ENCODE assay signal across 14 cellular contexts in the genomic region with DNA sequence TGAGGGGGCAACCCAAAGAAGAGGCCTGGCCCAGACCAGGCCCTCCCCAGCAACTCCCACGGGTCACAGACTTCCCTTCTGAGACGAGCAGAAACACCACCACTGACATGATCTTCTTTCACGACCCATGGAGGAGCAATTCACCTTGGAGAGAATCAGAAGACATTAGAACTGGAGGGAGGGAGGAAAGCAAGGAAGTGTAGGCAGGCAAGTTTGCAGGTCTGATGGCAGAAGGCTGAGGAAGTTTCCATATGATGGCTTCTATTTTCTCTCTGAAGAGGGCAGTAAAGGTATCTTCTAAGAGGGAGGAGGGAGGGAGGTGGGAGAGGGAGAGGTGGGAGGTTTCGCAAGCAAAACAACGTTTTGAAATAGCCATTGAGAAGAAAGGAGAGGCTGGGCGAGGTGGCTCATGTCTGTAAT. TPM values are rescaled to one million over a fixed set of nuclear protein-coding genes. Genes with fewer than 3 reads are reported as not detected.
A peak's percentile ranks its signal among the peaks of the same experiment; 100 is the strongest.
DNase-seq lines count a peak whose midpoint lies in the region; ATAC-seq and TF ChIP-seq lines count a peak whose summit lies in the region.
"Had no signal": no experiment of that assay in that cellular context is flagged by ENCODE, and none has a peak within 500 bp of the region (broad histone marks: within the 10 kb centered on the region; RNA-seq: fewer than 3 reads in every experiment).

No MANE protein-coding gene starts in this region.

- peaks cover 46% of the 10 kb centered on the region for H3K27me3 Mint-ChIP-seq in activated naive CD4-positive, alpha-beta T cell treated with anti-CD3 and anti-CD28 coated beads, Interleukin-2, amount 10 ng/mL, durations not matched to agents 7 days and 5 days
- H3K27me3 Mint-ChIP-seq in T-helper 17 cell (no peaks in the 10 kb centered on the region), glutamatergic neuron (ENCODE audit: unreplicated experiment) (peaks cover 6% of the 10 kb centered on the region)
- H3K27me3 Mint-ChIP-seq in stimulated activated naive CD8-positive, alpha-beta T cell treated with anti-CD3 and anti-CD28 coated beads, Interleukin-15, amount 100 ng/mL, for 72 hours, result peaks cover 16% of the 10 kb centered on the region

- CTCF ChIA-PET in activated naive CD4-positive, alpha-beta T cell treated with anti-CD3 and anti-CD28 coated beads, Interleukin-2, amount 10 ng/mL, durations not matched to agents 7 days and 5 days (lab: Charles Lee), result interaction anchor here (1.3 to 2.0 kb wide), 2 partner anchors 9 to 32 kb away, joined by 3 to 6 read pairs; no protein-coding TSS in a partner anchor

- in situ Hi-C loops in ACHN (cut with HindIII; ENCODE audit: low pct_ligation_motif_present, low pct_unique_long_range_greater_than_20kb, low sequenced_read_pairs), result no loop called here

- H3K4me1 Mint-ChIP-seq in activated naive CD4-positive, alpha-beta T cell treated with anti-CD3 and anti-CD28 coated beads, Interleukin-2, amount 10 ng/mL, durations not matched to agents 7 days and 5 days, result peaks cover 58% of the 10 kb centered on the region
- H3K4me1 Mint-ChIP-seq in T-helper 17 cell (peaks cover 51% of the 10 kb centered on the region), glutamatergic neuron (ENCODE audit: low read depth, unreplicated experiment) (peaks cover 6% of the 10 kb centered on the region)
- H3K4me1 Mint-ChIP-seq in stimulated activated naive CD8-positive, alpha-beta T cell treated with anti-CD3 and anti-CD28 coated beads, Interleukin-15, amount 100 ng/mL, for 72 hours, result peaks cover 58% of the 10 kb centered on the region

- H3K9me3 ChIP-seq in T-helper 17 cell (ENCODE audit: control insufficient read depth, low read length, poor library complexity, severe bottlenecking), result no peaks in the 10 kb centered on the region

- H3K9me3 Mint-ChIP-seq in activated naive CD4-positive, alpha-beta T cell treated with anti-CD3 and anti-CD28 coated beads, Interleukin-2, amount 10 ng/mL, durations not matched to agents 7 days and 5 days, result peaks cover 8% of the 10 kb centered on the region
- peaks cover 2% of the 10 kb centered on the region for H3K9me3 Mint-ChIP-seq in glutamatergic neuron (ENCODE audit: unreplicated experiment)
- peaks cover 8 to 9% of the 10 kb centered on the region in 2 donors for H3K9me3 Mint-ChIP-seq in stimulated activated naive CD8-positive, alpha-beta T cell treated with anti-CD3 and anti-CD28 coated beads, Interleukin-15, amount 100 ng/mL, for 72 hours

- peak overlapping the region; percentile 15 for H3K27ac Mint-ChIP-seq in activated naive CD4-positive, alpha-beta T cell treated with anti-CD3 and anti-CD28 coated beads, Interleukin-2, amount 10 ng/mL, durations not matched to agents 7 days and 5 days
- H3K27ac Mint-ChIP-seq in T-helper 17 cell (peak overlapping the region; percentile 92), glutamatergic neuron (ENCODE audit: unreplicated experiment) (no peak overlapping the region)
- peak overlapping the region in 1 of 2 donors; percentile 92 for H3K27ac Mint-ChIP-seq in stimulated activated naive CD8-positive, alpha-beta T cell treated with anti-CD3 and anti-CD28 coated beads, Interleukin-15, amount 100 ng/mL, for 72 hours

- TF ChIP-seq CTCF in glutamatergic neuron (IDR thresholded peaks at IDR 0.05; ENCODE audit: partially characterized antibody, unreplicated experiment), result no peak

- DNase-seq in activated naive CD4-positive, alpha-beta T cell treated with anti-CD3 and anti-CD28 coated beads, Interleukin-2, amount 10 ng/mL, durations not matched to agents 7 days and 5 days, result no peak
- DNase-seq in activated naive CD4-positive, alpha-beta T cell treated with Interleukin-2 at 50 U/mL for 16 hours, result no peak
- no peak for DNase-seq in T-helper 17 cell
- DNase-seq in glutamatergic neuron, result no peak
- no peak for DNase-seq in stimulated activated naive CD8-positive, alpha-beta T cell treated with anti-CD3 and anti-CD28 coated beads, Interleukin-15, amount 100 ng/mL, for 72 hours
- no peak for DNase-seq in globus pallidus (ENCODE audit: low spot score)
- no peak for DNase-seq in ACHN
- no peak for DNase-seq in LoVo (ENCODE audit: low spot score)
- DNase-seq: aorta; Karpas-422; NCI-H446; SHP77 treated with DMSO at 0.1 percent for 48 hours; stimulated activated CD4-positive, alpha-beta T cell treated with anti-CD3 and anti-CD28 coated beads, Interleukin-2, amount 100 ng/mL, for 24 hours had no signal

- H3K4me3 Mint-ChIP-seq in activated naive CD4-positive, alpha-beta T cell treated with anti-CD3 and anti-CD28 coated beads, Interleukin-2, amount 10 ng/mL, durations not matched to agents 7 days and 5 days, result peak overlapping the region; percentile 29
- H3K4me3 Mint-ChIP-seq in T-helper 17 cell, result peak overlapping the region; percentile 92
- peak overlapping the region; percentile 30 for H3K4me3 Mint-ChIP-seq in glutamatergic neuron (ENCODE audit: unreplicated experiment)
- peak overlapping the region; percentile 1 to 36 for H3K4me3 Mint-ChIP-seq in stimulated activated naive CD8-positive, alpha-beta T cell treated with anti-CD3 and anti-CD28 coated beads, Interleukin-15, amount 100 ng/mL, for 72 hours

- no peak for ATAC-seq in T-helper 17 cell
- ATAC-seq in stimulated activated naive CD8-positive, alpha-beta T cell treated with anti-CD3 and anti-CD28 coated beads, Interleukin-15, amount 100 ng/mL, for 72 hours, result no peak

- H3K36me3 Mint-ChIP-seq in activated naive CD4-positive, alpha-beta T cell treated with anti-CD3 and anti-CD28 coated beads, Interleukin-2, amount 10 ng/mL, durations not matched to agents 7 days and 5 days, result peaks cover 6% of the 10 kb centered on the region
- H3K36me3 Mint-ChIP-seq in T-helper 17 cell (ENCODE audit: low read depth) (peaks cover 4% of the 10 kb centered on the region), glutamatergic neuron (ENCODE audit: unreplicated experiment) (no peaks in the 10 kb centered on the region)

RNA-seq across cellular contexts. Expression of a gene that starts 1.4 kb away (rescaled TPM):
- total RNA-seq in T-helper 17 cell, result 1 to 10 TPM in 1 of 2 donors, under 1 TPM in 1; 0.81 to 1.0 TPM
- 0.49 TPM for total RNA-seq in glutamatergic neuron (ENCODE audit: unreplicated experiment)

RNA-seq across cellular contexts. Expression of a gene that starts 1.8 kb away (rescaled TPM):
- total RNA-seq in T-helper 17 cell, result under 1 TPM in 1 of 2 donors, not detected in 1; 0.25 TPM
- not detected for total RNA-seq in glutamatergic neuron (ENCODE audit: unreplicated experiment)
- total RNA-seq: subcutaneous adipose tissue had no signal

RNA-seq across cellular contexts. Expression of a gene that starts 45.4 kb away (rescaled TPM):
- total RNA-seq in T-helper 17 cell (not detected), glutamatergic neuron (ENCODE audit: unreplicated experiment) (not detected)
- total RNA-seq: aorta, subcutaneous adipose tissue had no signal

Comparison
In these comparisons a context has a peak if more than half of its experiments do, and no peak if none do; other contexts are left out.
1. H3K4me3 Mint-ChIP-seq: peak in every context shown above with its lines; median percentile 92 in T-helper 17 cell; 30 in glutamatergic neuron; 29 in activated naive CD4-positive, alpha-beta T cell treated with anti-CD3 and anti-CD28 coated beads, Interleukin-2, amount 10 ng/mL, durations not matched to agents 7 days and 5 days; 18 in stimulated activated naive CD8-positive, alpha-beta T cell treated with anti-CD3 and anti-CD28 coated beads, Interleukin-15, amount 100 ng/mL, for 72 hours.